Comparison of ENCODE assay signal across 22 cellular contexts in the genomic region with DNA sequence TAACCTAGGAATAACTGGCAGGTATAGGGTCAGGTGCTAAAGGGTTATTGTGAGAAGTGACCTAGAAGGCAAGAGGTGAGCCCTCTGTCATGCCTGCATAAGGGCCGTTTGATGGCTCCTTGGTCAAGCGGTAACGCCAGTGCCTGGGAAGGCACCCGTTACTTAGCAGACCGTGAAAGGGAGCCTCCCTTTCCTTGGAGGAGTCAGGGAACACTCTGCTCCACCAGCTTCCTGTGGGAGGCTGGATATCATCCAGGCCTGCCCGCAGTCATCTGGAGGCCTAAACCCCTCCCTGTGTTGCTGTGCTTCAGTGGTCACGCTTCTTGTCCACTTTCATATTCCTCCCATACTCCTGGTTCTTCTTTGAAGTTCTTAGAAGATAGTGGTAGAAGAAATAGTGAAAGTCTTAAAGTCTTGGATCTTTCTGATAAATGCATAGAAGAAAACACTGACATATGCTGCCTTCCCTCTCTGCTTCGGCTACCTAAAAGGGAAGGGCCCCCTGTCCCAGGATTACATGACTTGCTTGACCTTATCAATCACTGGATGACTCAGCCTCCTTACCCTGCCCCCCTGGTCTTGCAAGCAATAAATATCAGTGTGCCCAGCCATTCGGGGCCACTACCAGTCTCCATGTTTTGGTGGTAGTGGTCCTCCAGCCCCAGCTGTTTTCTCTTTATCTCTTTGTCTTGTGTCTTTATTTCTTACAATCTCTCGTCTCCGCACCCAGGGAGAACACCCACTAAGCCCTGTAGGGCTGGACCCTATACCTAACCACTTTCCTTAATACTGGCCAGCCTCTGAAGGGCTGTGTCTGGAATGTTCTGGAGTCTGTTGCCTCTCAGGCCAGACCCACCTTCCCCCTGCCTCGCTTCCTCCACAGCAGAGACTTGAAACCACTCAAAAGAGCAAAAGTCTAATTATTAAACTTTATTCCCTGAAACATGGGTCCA. TPM values are rescaled to one million over a fixed set of nuclear protein-coding genes. Genes with fewer than 3 reads are reported as not detected.
DNase-seq lines count a peak whose midpoint lies in the region; ATAC-seq and TF ChIP-seq lines count a peak whose summit lies in the region.
"Had no signal": no experiment of that assay in that cellular context is flagged by ENCODE, and none has a peak within 500 bp of the region (broad histone marks: within the 10 kb centered on the region; RNA-seq: fewer than 3 reads in every experiment).

No MANE protein-coding gene starts in this region.

- H3K9me3 Mint-ChIP-seq in nephron progenitor cell: peaks cover 16% of the 10 kb centered on the region
- H3K9me3 Mint-ChIP-seq: CD4-positive, CD25-positive, alpha-beta regulatory T cell; memory B cell had no signal

- TF ChIP-seq CTCF in choroid plexus epithelial cell (conservative IDR thresholded peaks at IDR 0.05; ENCODE audit: low read depth, low read length) (no peak), nephron progenitor cell (IDR thresholded peaks at IDR 0.05) (no peak)

- peaks cover 14% of the 10 kb centered on the region for H3K4me1 Mint-ChIP-seq in nephron progenitor cell
- H3K4me1 Mint-ChIP-seq: CD4-positive, CD25-positive, alpha-beta regulatory T cell; memory B cell had no signal

- no peaks in the 10 kb centered on the region for H3K27me3 ChIP-seq in MG63
- H3K27me3 ChIP-seq: vagina had no signal

- H3K4me3 ChIP-seq in MG63 (no peak overlapping the region), choroid plexus epithelial cell (ENCODE audit: low read depth, low read length) (no peak overlapping the region)
- H3K4me3 ChIP-seq: PC-9, SK-N-MC, vagina had no signal

- ATAC-seq in GM21390 (IDR thresholded peaks at IDR 0.05; ENCODE audit: unreplicated experiment): no peak
- ATAC-seq: sciatic nerve had no signal

- peaks cover 6% of the 10 kb centered on the region for H3K27me3 Mint-ChIP-seq in nephron progenitor cell (ENCODE audit: low read depth, poor library complexity)
- H3K27me3 Mint-ChIP-seq: memory B cell had no signal

- H3K4me3 Mint-ChIP-seq in nephron progenitor cell: no peak overlapping the region
- H3K4me3 Mint-ChIP-seq: CD4-positive, CD25-positive, alpha-beta regulatory T cell; memory B cell had no signal

- DNase-seq in Caki2 (ENCODE audit: low read depth) (peak; percentile 87), MG63 (peak; percentile 5), choroid plexus epithelial cell (ENCODE audit: low read depth) (peak; percentile 13), nephron progenitor cell (peak; percentile 12), NCI-H82 treated with DMSO at 0.1 percent for 48 hours (lab: John Stamatoyannopoulos, UW; ENCODE audit: unreplicated experiment) (no peak), hepatic stellate cell (ENCODE audit: low spot score) (no peak)
- no peak for DNase-seq in activated CD4-positive, alpha-beta T cell treated with anti-CD3 and anti-CD28 coated beads, Interleukin-2, amount 50 U/mL, for 48 hours
- DNase-seq: activated CD4-positive, alpha-beta T cell treated with anti-CD3 and anti-CD28 coated beads for 4 hours; activated CD8-positive, alpha-beta memory T cell treated with anti-CD3 and anti-CD28 coated beads, Interleukin-2, amount 50 U/mL, for 4 hours; activated effector memory CD4-positive, alpha-beta T cell treated with anti-CD3 and anti-CD28 coated beads, Interleukin-2, amount 50 U/mL, for 16 hours; amygdala; CD4-positive, CD25-positive, alpha-beta regulatory T cell; NCI-H1105 treated with DMSO at 0.1 percent for 48 hours; NCI-H2107; PC-9; stimulated activated CD4-positive, alpha-beta T cell treated with anti-CD3 and anti-CD28 coated beads, Interleukin-1b, Interleukin-23, amount 100 ng/mL, for 48 hours; T-helper 9 cell had no signal

- H3K27ac Mint-ChIP-seq in nephron progenitor cell: peak overlapping the region; percentile 73
- H3K27ac Mint-ChIP-seq: CD4-positive, CD25-positive, alpha-beta regulatory T cell; memory B cell had no signal

- H3K36me3 ChIP-seq in MG63: no peaks in the 10 kb centered on the region
- H3K36me3 ChIP-seq: vagina had no signal

- H3K9me3 ChIP-seq in MG63: no peaks in the 10 kb centered on the region
- H3K9me3 ChIP-seq: vagina had no signal

- in situ Hi-C loops in Caki2 (cut with HindIII; ENCODE audit: low pct_unique_long_range_greater_than_20kb, low sequenced_read_pairs): no loop called here

- H3K36me3 Mint-ChIP-seq in nephron progenitor cell (ENCODE audit: low read depth): no peaks in the 10 kb centered on the region
- H3K36me3 Mint-ChIP-seq: CD4-positive, CD25-positive, alpha-beta regulatory T cell; memory B cell had no signal

RNA-seq across cellular contexts. Expression of a gene that starts 16.1 kb away (rescaled TPM):
- total RNA-seq in Caki2 (2014; rRNA removed; shearing (Covaris generic); ENCODE audit: low replicate concordance): 14.4 and 21.6 TPM in 2 replicates
- total RNA-seq in MG63 (2014; rRNA removed; shearing (Covaris generic); ENCODE audit: low replicate concordance): 9.4 and 11.3 TPM in 2 replicates

Comparison
In these comparisons a context has a peak if more than half of its experiments do, and no peak if none do; other contexts are left out.
1. DNase-seq: peak in Caki2 (single experiment), MG63 (single experiment), choroid plexus epithelial cell (single experiment) and nephron progenitor cell (single experiment); none in activated CD4-positive, alpha-beta T cell treated with anti-CD3 and anti-CD28 coated beads, Interleukin-2, amount 50 U/mL, for 48 hours (0 of 2), NCI-H82 treated with DMSO at 0.1 percent for 48 hours (single experiment) and hepatic stellate cell (single experiment).